ENCODE assay signal across 33 cellular contexts in genomic region chr3:52790741-52791140, GRCh38. TPM values are rescaled to one million over a fixed set of nuclear protein-coding genes. Genes with fewer than 3 reads are reported as not detected.
"Had no signal": no experiment of that assay in that cellular context is flagged by ENCODE, and none has a peak within 500 bp of the region (broad histone marks: within the 10 kb centered on the region; RNA-seq: fewer than 3 reads in every experiment).

No MANE protein-coding gene starts in this region.

- H3K4me3 ChIP-seq: adrenal gland, body of pancreas, breast epithelium, Peyer's patch had no signal

- H3K27me3 ChIP-seq: adrenal gland, body of pancreas, breast epithelium, Peyer's patch had no signal

- H3K9me3 ChIP-seq: adrenal gland, body of pancreas, breast epithelium, Peyer's patch had no signal

- H3K4me1 Mint-ChIP-seq: activated B cell treated with CpG ODN at 0.5 μM for 24 hours had no signal

- FAIRE-seq: astrocyte had no signal

- H3K36me3 Mint-ChIP-seq: activated CD4-positive, alpha-beta memory T cell treated with anti-CD3 and anti-CD28 coated beads for 36 hours; activated naive CD4-positive, alpha-beta T cell treated with anti-CD3 and anti-CD28 coated beads, Interleukin-2, amount 50 U/mL, for 72 hours had no signal

- H3K36me3 ChIP-seq: adrenal gland, breast epithelium, Peyer's patch had no signal

- H3K27ac ChIP-seq: adrenal gland, body of pancreas, breast epithelium, Peyer's patch, VCaP had no signal

- ATAC-seq: activated naive CD4-positive, alpha-beta T cell treated with anti-CD3 and anti-CD28 coated beads, Interleukin-2, amount 50 U/mL, for 72 hours; activated T-cell treated with anti-CD3 and anti-CD28 coated beads, Interleukin-2, amount 50 U/mL, for 4 hours; body of pancreas had no signal

- H3K4me1 ChIP-seq: adrenal gland, breast epithelium, Peyer's patch had no signal

- DNase-seq: activated B cell treated with CpG ODN at 0.5 μM for 24 hours; activated CD4-positive, alpha-beta memory T cell treated with anti-CD3 and anti-CD28 coated beads for 36 hours; activated CD4-positive, alpha-beta T cell treated with anti-CD3 and anti-CD28 coated beads for 4 hours; activated CD4-positive, alpha-beta T cell treated with anti-CD3 and anti-CD28 coated beads, Interleukin-2, amount 50 U/mL, for 1 hour; activated CD4-positive, CD25-positive, alpha-beta regulatory T cell treated with anti-CD3 and anti-CD28 coated beads, Interleukin-2, amount 50 U/mL, for 72 hours; activated CD8-positive, alpha-beta memory T cell treated with anti-CD3 and anti-CD28 coated beads, Interleukin-2, amount 50 U/mL, for 4 hours; activated gamma-delta T cell treated with Interleukin-2 at 50 U/mL for 16 hours; activated naive CD4-positive, alpha-beta T cell treated with anti-CD3 and anti-CD28 coated beads for 36 hours; activated T-cell treated with anti-CD3 and anti-CD28 coated beads for 4 hours; activated T-cell treated with anti-CD3 and anti-CD28 coated beads, Interleukin-2, amount 50 U/mL, for 4 hours; adrenal gland; body of pancreas; Karpas-422; NCI-H1105 treated with DMSO at 0.1 percent for 48 hours; NCI-H1436; NCI-H1694; NCI-H1930; NCI-H2081 treated with DMSO at 0.1 percent for 48 hours; NCI-H226; NCI-H446 treated with DMSO at 0.1 percent for 48 hours; NCI-H524; Peyer's patch; RPMI8226; SW 1271; T-helper 1 cell; T-helper 2 cell; T-helper 9 cell had no signal

- H3K27me3 Mint-ChIP-seq: activated B cell treated with CpG ODN at 0.5 μM for 24 hours; activated CD4-positive, alpha-beta memory T cell treated with anti-CD3 and anti-CD28 coated beads for 36 hours had no signal

- H3K4me3 Mint-ChIP-seq: activated B cell treated with CpG ODN at 0.5 μM for 24 hours; activated CD4-positive, alpha-beta memory T cell treated with anti-CD3 and anti-CD28 coated beads for 36 hours; activated naive CD4-positive, alpha-beta T cell treated with anti-CD3 and anti-CD28 coated beads for 36 hours; activated T-cell treated with anti-CD3 and anti-CD28 coated beads, Interleukin-2, amount 50 U/mL, for 4 hours; activated T-helper 1 cell treated with anti-CD3 and anti-CD28 coated beads, Interleukin-12 subunit alpha, Interleukin-12 subunit beta, Interleukin-2, Interleukin-4 antibody, amounts not matched to agents 30 ng/mL and 10 ng/mL and 1 ng/mL, durations not matched to agents 14 hours and 24 hours and 36 hours had no signal

- H3K27ac Mint-ChIP-seq: activated B cell treated with CpG ODN at 0.5 μM for 24 hours; activated CD4-positive, alpha-beta memory T cell treated with anti-CD3 and anti-CD28 coated beads for 36 hours; activated naive CD4-positive, alpha-beta T cell treated with anti-CD3 and anti-CD28 coated beads for 36 hours; activated T-helper 1 cell treated with anti-CD3 and anti-CD28 coated beads, Interleukin-12 subunit alpha, Interleukin-12 subunit beta, Interleukin-2, Interleukin-4 antibody, amounts not matched to agents 30 ng/mL and 10 ng/mL and 1 ng/mL, durations not matched to agents 14 hours and 24 hours and 36 hours had no signal

- H3K9me3 Mint-ChIP-seq: activated B cell treated with CpG ODN at 0.5 μM for 24 hours; activated CD4-positive, alpha-beta memory T cell treated with anti-CD3 and anti-CD28 coated beads for 36 hours; activated naive CD4-positive, alpha-beta T cell treated with anti-CD3 and anti-CD28 coated beads for 36 hours; activated naive CD4-positive, alpha-beta T cell treated with anti-CD3 and anti-CD28 coated beads, Interleukin-2, amount 50 U/mL, for 72 hours; activated T-cell treated with anti-CD3 and anti-CD28 coated beads, Interleukin-2, amount 50 U/mL, for 4 hours; activated T-helper 1 cell treated with anti-CD3 and anti-CD28 coated beads, Interleukin-12 subunit alpha, Interleukin-12 subunit beta, Interleukin-2, Interleukin-4 antibody, amounts not matched to agents 30 ng/mL and 10 ng/mL and 1 ng/mL, durations not matched to agents 14 hours and 24 hours and 36 hours had no signal

RNA-seq across cellular contexts. Expression of gene ITIH3, which starts 3.9 kb away (rescaled TPM):
- total RNA-seq: activated B cell treated with CpG ODN at 0.5 μM for 24 hours; activated CD4-positive, alpha-beta memory T cell treated with anti-CD3 and anti-CD28 coated beads for 36 hours; activated naive CD4-positive, alpha-beta T cell treated with anti-CD3 and anti-CD28 coated beads for 36 hours; activated naive CD4-positive, alpha-beta T cell treated with anti-CD3 and anti-CD28 coated beads, Interleukin-2, amount 50 U/mL, for 72 hours; activated T-helper 1 cell treated with anti-CD3 and anti-CD28 coated beads, Interleukin-12 subunit alpha, Interleukin-12 subunit beta, Interleukin-2, Interleukin-4 antibody, amounts not matched to agents 30 ng/mL and 10 ng/mL and 1 ng/mL, durations not matched to agents 14 hours and 24 hours and 36 hours; MCF 10A had no signal

RNA-seq across cellular contexts. Expression of gene ITIH1, which starts 13.3 kb away (rescaled TPM):
- total RNA-seq: activated CD4-positive, alpha-beta memory T cell treated with anti-CD3 and anti-CD28 coated beads for 36 hours; activated naive CD4-positive, alpha-beta T cell treated with anti-CD3 and anti-CD28 coated beads for 36 hours; activated naive CD4-positive, alpha-beta T cell treated with anti-CD3 and anti-CD28 coated beads, Interleukin-2, amount 50 U/mL, for 72 hours; activated T-helper 1 cell treated with anti-CD3 and anti-CD28 coated beads, Interleukin-12 subunit alpha, Interleukin-12 subunit beta, Interleukin-2, Interleukin-4 antibody, amounts not matched to agents 30 ng/mL and 10 ng/mL and 1 ng/mL, durations not matched to agents 14 hours and 24 hours and 36 hours; astrocyte; MCF 10A; Peyer's patch had no signal

RNA-seq across cellular contexts. Expression of gene MUSTN1, which starts 44.1 kb away (rescaled TPM):
- total RNA-seq: astrocyte, MCF 10A had no signal
